Comparison of ENCODE assay signal across 15 cellular contexts in the genomic region with DNA sequence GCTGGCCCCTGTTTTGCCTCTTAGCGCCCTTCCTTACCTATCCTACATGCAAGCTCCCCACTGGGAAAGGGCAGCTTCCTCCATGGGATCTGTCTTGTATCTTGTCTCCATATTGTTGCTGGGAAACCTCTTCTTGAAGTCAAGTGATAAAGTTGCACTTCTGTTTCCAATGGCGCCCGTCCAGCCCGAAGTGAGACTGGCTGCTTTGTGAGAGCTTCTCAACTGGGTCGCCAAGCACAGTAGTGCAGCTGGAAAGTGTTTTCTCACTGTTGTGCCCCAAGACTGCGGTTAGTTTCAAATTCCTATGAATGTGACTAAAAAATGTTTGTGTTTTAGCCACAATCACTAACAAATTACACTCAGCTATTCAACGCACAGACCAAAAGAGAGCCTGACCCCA.
DNase-seq lines count a peak whose midpoint lies in the region; ATAC-seq and TF ChIP-seq lines count a peak whose summit lies in the region.
"Had no signal": no experiment of that assay in that cellular context is flagged by ENCODE, and none has a peak within 500 bp of the region (broad histone marks: within the 10 kb centered on the region; RNA-seq: fewer than 3 reads in every experiment).

No MANE protein-coding gene starts in this region.

- H3K9me3 ChIP-seq in esophagus squamous epithelium: no peaks in the 10 kb centered on the region

- peaks cover 0 to 12% (median 3%) of the 10 kb centered on the region in 3 donors for H3K4me1 ChIP-seq in esophagus squamous epithelium
- H3K4me1 ChIP-seq: neural progenitor cell had no signal

- H3K27ac ChIP-seq in esophagus squamous epithelium: peak overlapping the region in 2 of 4 donors; percentile 16 to 80
- H3K27ac ChIP-seq: neural progenitor cell had no signal

- no peak for TF ChIP-seq CTCF in esophagus squamous epithelium (IDR thresholded peaks at IDR 0.05)

- no peak for TF ChIP-seq POLR2A in esophagus squamous epithelium (IDR thresholded peaks at IDR 0.05)

- WGBS in esophagus squamous epithelium, 2 donors: 52 to 76% methylated on average over 6 to 7 of the region's 7 CpGs

- intact Hi-C loops in cardiac septum (cut with DNase I) (loop anchor here (5.0 to 10.0 kb wide), 6 partner anchors 51 to 569 kb away; no protein-coding TSS in a partner anchor), posterior vena cava (cut with DNase I) (no loop called here), esophagus squamous epithelium (cut with DNase I) (no loop called here)

- ATAC-seq in HG03378 (IDR thresholded peaks at IDR 0.05; ENCODE audit: unreplicated experiment): no peak
- ATAC-seq: HepG2 had no signal

- H3K36me3 ChIP-seq in esophagus squamous epithelium: no peaks in the 10 kb centered on the region
- H3K36me3 ChIP-seq: neural progenitor cell had no signal

- H3K4me3 ChIP-seq in esophagus squamous epithelium: no peak overlapping the region
- H3K4me3 ChIP-seq: neural progenitor cell had no signal

- peak; percentile 2 for DNase-seq in EH (ENCODE audit: low read depth)
- peak; percentile 78 for DNase-seq in astrocyte of the hippocampus (ENCODE audit: low read depth, low spot score)
- DNase-seq in cardiac septum (ENCODE audit: low spot score): peak; percentile 74
- peak; percentile 82 for DNase-seq in posterior vena cava (ENCODE audit: low spot score)
- DNase-seq in NOMO-1 treated with dmso at 0.1 percent for 144 hours (lab: John Stamatoyannopoulos, UW; ENCODE audit: unreplicated experiment): no peak
- DNase-seq in esophagus squamous epithelium (lab: John Stamatoyannopoulos, UW): no peak
- DNase-seq in Ammon's horn (ENCODE audit: low spot score): no peak
- DNase-seq: activated B cell treated with CpG ODN at 0.5 μM for 24 hours; activated naive CD4-positive, alpha-beta T cell; NCI-H1105 treated with DMSO at 0.1 percent for 48 hours; NCI-H345; stimulated activated naive CD4-positive, alpha-beta T cell treated with Interleukin-2 at 50 U/mL for 16 hours had no signal

- no peaks in the 10 kb centered on the region for H3K27me3 ChIP-seq in esophagus squamous epithelium
- H3K27me3 ChIP-seq: neural progenitor cell had no signal

Comparison
In these comparisons a context has a peak if more than half of its experiments do, and no peak if none do; other contexts are left out.
1. DNase-seq: peak in EH (single experiment), astrocyte of the hippocampus (single experiment), cardiac septum (single experiment) and posterior vena cava (single experiment); none in NOMO-1 treated with dmso at 0.1 percent for 144 hours (single experiment), esophagus squamous epithelium (single experiment) and Ammon's horn (single experiment).